30 cellular contexts compared by ENCODE assay signal in the genomic region with DNA sequence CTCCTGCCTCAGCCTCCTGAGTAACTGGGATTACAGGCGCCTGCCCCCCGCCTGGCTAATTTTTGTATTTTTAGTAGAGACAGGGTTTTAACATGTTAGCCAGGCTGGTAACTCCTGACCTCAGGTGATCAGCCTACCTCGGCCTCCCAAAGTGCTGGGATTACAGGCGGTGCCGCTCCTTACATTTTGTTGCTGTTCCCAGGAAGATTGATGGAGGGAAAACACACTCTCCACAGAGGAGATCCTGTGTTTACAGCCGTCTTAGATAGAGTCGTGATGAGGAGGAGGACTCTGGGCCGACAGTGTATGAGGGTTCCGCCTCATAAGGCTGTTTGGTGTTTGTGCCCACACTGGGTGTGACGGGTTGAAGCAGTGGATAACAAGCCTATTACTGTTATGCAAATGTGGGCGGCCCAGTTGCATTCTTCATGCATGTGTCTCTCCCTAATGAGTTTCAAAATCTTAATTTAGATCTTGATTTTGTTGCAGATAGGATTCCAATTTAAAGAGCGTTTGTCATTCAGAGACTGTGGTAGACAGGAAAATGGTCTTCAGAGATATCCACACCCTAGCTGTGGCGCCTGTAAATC. TPM values are rescaled to one million over a fixed set of nuclear protein-coding genes. Genes with fewer than 3 reads are reported as not detected.
DNase-seq lines count a peak whose midpoint lies in the region; ATAC-seq and TF ChIP-seq lines count a peak whose summit lies in the region.
"Had no signal": no experiment of that assay in that cellular context is flagged by ENCODE, and none has a peak within 500 bp of the region (broad histone marks: within the 10 kb centered on the region; RNA-seq: fewer than 3 reads in every experiment).

No MANE protein-coding gene starts in this region.

- H3K27me3 Mint-ChIP-seq in activated T-cell treated with anti-CD3 and anti-CD28 coated beads, Interleukin-2, amount 50 U/mL, for 24 hours, result peaks cover 2% of the 10 kb centered on the region
- H3K27me3 Mint-ChIP-seq: progenitor cell of endocrine pancreas had no signal

- DNase-seq in activated T-cell treated with anti-CD3 and anti-CD28 coated beads, Interleukin-2, amount 50 U/mL, for 24 hours, result peak; percentile 18
- DNase-seq in activated T-cell treated with anti-CD3 and anti-CD28 coated beads, Interleukin-2, amount 50 U/mL, for 1 hour, result no peak
- DNase-seq in Peyer's patch, result peak in 2 of 3 donors; percentile 7 to 18
- peak; percentile 27 for DNase-seq in left kidney (ENCODE audit: low read depth, low spot score)
- DNase-seq in stimulated activated CD8-positive, alpha-beta memory T cell treated with anti-CD3 and anti-CD28 coated beads, Interleukin-4, amount 100 ng/mL, for 48 hours, result peak; percentile 19
- no peak for DNase-seq in NCI-H226
- DNase-seq in HPDE6-E6E7 (ENCODE audit: extremely low spot score), result no peak
- DNase-seq: activated CD4-positive, alpha-beta T cell treated with anti-CD3 and anti-CD28 coated beads, Interleukin-2, amount 50 U/mL, for 1 hour; activated gamma-delta T cell treated with Interleukin-2 at 50 U/mL for 16 hours; amniotic stem cell; CD4-positive, CD25-positive, alpha-beta regulatory T cell; colonic mucosa; foreskin keratinocyte; GOT3; heart right ventricle; left cardiac atrium; mammary epithelial cell; NCI-H1105 treated with DMSO at 0.1 percent for 48 hours; NCI-H1930; NK-92 treated with Interleukin-12 subunit alpha and Interleukin-12 subunit beta, amount 100 ng/mL, for 24 hours; PC-3; SHP77; stimulated activated naive CD4-positive, alpha-beta T cell treated with Interleukin-2 at 50 U/mL for 16 hours; T-helper 9 cell; testis had no signal

- H3K9me3 ChIP-seq in Peyer's patch, result no peaks in the 10 kb centered on the region
- H3K9me3 ChIP-seq: colonic mucosa, esophagus muscularis mucosa, testis had no signal

- no peaks in the 10 kb centered on the region for H3K36me3 ChIP-seq in Peyer's patch
- H3K36me3 ChIP-seq: colonic mucosa, esophagus muscularis mucosa, heart right ventricle had no signal

- TF ChIP-seq POLR2A in Peyer's patch (IDR thresholded peaks at IDR 0.05), result no peak

- no peak overlapping the region for H3K4me3 ChIP-seq in Peyer's patch
- H3K4me3 ChIP-seq: colonic mucosa, esophagus muscularis mucosa, heart right ventricle, testis had no signal

- H3K9me3 Mint-ChIP-seq in activated T-cell treated with anti-CD3 and anti-CD28 coated beads, Interleukin-2, amount 50 U/mL, for 24 hours, result peaks cover 2% of the 10 kb centered on the region

- no peak for TF ChIP-seq CTCF in Peyer's patch (IDR thresholded peaks at IDR 0.05)

- no peak for ATAC-seq in GM18517 (IDR thresholded peaks at IDR 0.05; ENCODE audit: unreplicated experiment)
- ATAC-seq: foreskin keratinocyte, heart right ventricle, left cardiac atrium, PC-3, WTC11 had no signal

- peaks cover 82% of the 10 kb centered on the region for H3K4me1 Mint-ChIP-seq in activated T-cell treated with anti-CD3 and anti-CD28 coated beads, Interleukin-2, amount 50 U/mL, for 24 hours (ENCODE audit: low read depth)

- no peaks in the 10 kb centered on the region for H3K4me1 ChIP-seq in Peyer's patch
- H3K4me1 ChIP-seq: colonic mucosa, esophagus muscularis mucosa, foreskin keratinocyte, heart right ventricle, testis had no signal

- H3K36me3 Mint-ChIP-seq in activated T-cell treated with anti-CD3 and anti-CD28 coated beads, Interleukin-2, amount 50 U/mL, for 24 hours (ENCODE audit: low read depth), result peaks cover 14% of the 10 kb centered on the region

- H3K27ac ChIP-seq in Peyer's patch, result no peak overlapping the region
- H3K27ac ChIP-seq: colonic mucosa, esophagus muscularis mucosa, foreskin keratinocyte, heart right ventricle, testis had no signal

- no peaks in the 10 kb centered on the region for H3K27me3 ChIP-seq in Peyer's patch
- H3K27me3 ChIP-seq: colonic mucosa, esophagus muscularis mucosa, foreskin keratinocyte, testis had no signal

- H3K4me3 Mint-ChIP-seq in activated T-cell treated with anti-CD3 and anti-CD28 coated beads, Interleukin-2, amount 50 U/mL, for 24 hours, result no peak overlapping the region
- H3K4me3 Mint-ChIP-seq: CD4-positive, CD25-positive, alpha-beta regulatory T cell; WTC11 had no signal

- no peak overlapping the region for H3K27ac Mint-ChIP-seq in activated T-cell treated with anti-CD3 and anti-CD28 coated beads, Interleukin-2, amount 50 U/mL, for 24 hours
- H3K27ac Mint-ChIP-seq: CD4-positive, CD25-positive, alpha-beta regulatory T cell; progenitor cell of endocrine pancreas; WTC11 had no signal

RNA-seq across cellular contexts. Expression of gene APBA2, which starts 59.9 kb away (rescaled TPM):
- total RNA-seq in Peyer's patch, result 10 to 100 TPM in 1 of 4 donors, 1 to 10 TPM in 3; 7.2 to 33.8 (median 8.8) TPM
- total RNA-seq: MCF 10A had no signal

Comparison
In these comparisons a context has a peak if more than half of its experiments do, and no peak if none do; other contexts are left out.
1. DNase-seq: peak in activated T-cell treated with anti-CD3 and anti-CD28 coated beads, Interleukin-2, amount 50 U/mL, for 24 hours (single experiment), Peyer's patch (2 of 3), left kidney (single experiment) and stimulated activated CD8-positive, alpha-beta memory T cell treated with anti-CD3 and anti-CD28 coated beads, Interleukin-4, amount 100 ng/mL, for 48 hours (single experiment); none in activated T-cell treated with anti-CD3 and anti-CD28 coated beads, Interleukin-2, amount 50 U/mL, for 1 hour (single experiment), NCI-H226 (single experiment) and HPDE6-E6E7 (single experiment).